1 cellular context compared by ENCODE assay signal in genomic region chr2:127256866-127257265, GRCh38.
TF ChIP-seq lines count a peak whose summit lies in the region.

No MANE protein-coding gene starts in this region.

TF ChIP-seq in GM12878, 131 proteins besides CTCF, POLR2A, EP300 and RAD21:
- TF ChIP-seq WRNIP1 (IDR thresholded peaks at IDR 0.05; ENCODE audit: borderline replicate concordance, low read depth, low read length) (no peak), JUND (IDR thresholded peaks at IDR 0.05; ENCODE audit: low read depth, low read length) (no peak), RAD51 (IDR thresholded peaks at IDR 0.05) (no peak), CBFB (IDR thresholded peaks at IDR 0.05; ENCODE audit: low read depth) (no peak), MYB (IDR thresholded peaks at IDR 0.05; ENCODE audit: borderline replicate concordance, low read depth, low read length) (no peak), SMARCA5 (IDR thresholded peaks at IDR 0.05) (no peak), CBX5 (IDR thresholded peaks at IDR 0.05; ENCODE audit: low read depth) (no peak), KAT2A (conservative IDR thresholded peaks at IDR 0.05; ENCODE audit: control insufficient read depth, low read depth, low read length) (no peak), SIN3A (IDR thresholded peaks at IDR 0.05; ENCODE audit: low read depth, low read length) (no peak), NBN (IDR thresholded peaks at IDR 0.05) (no peak)
